1 cellular context compared by ENCODE assay signal in the genomic region with DNA sequence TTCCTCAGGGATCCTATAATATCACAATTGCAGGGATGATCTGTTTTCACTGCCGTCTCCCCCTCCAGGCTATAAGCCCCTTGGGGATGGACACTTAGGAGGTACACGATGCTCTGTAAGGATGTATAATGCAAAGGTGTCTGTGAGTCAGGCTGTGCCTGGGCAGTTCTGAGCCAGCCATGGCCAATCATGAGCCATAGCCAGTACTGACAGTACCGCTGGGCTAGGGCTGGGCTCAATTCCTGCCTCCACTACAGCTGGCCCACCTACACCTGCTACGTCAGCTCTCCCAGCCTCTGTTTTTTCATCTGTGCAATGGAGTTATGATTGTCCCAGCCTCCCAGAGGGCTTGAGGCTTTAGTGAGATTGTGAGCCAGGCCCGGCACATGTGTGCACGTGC.
TF ChIP-seq lines count a peak whose summit lies in the region.

No MANE protein-coding gene starts in this region.

TF ChIP-seq in HepG2, 621 proteins besides CTCF, POLR2A, EP300 and RAD21 (continued from another document):
- TF ChIP-seq, protein P1, sequence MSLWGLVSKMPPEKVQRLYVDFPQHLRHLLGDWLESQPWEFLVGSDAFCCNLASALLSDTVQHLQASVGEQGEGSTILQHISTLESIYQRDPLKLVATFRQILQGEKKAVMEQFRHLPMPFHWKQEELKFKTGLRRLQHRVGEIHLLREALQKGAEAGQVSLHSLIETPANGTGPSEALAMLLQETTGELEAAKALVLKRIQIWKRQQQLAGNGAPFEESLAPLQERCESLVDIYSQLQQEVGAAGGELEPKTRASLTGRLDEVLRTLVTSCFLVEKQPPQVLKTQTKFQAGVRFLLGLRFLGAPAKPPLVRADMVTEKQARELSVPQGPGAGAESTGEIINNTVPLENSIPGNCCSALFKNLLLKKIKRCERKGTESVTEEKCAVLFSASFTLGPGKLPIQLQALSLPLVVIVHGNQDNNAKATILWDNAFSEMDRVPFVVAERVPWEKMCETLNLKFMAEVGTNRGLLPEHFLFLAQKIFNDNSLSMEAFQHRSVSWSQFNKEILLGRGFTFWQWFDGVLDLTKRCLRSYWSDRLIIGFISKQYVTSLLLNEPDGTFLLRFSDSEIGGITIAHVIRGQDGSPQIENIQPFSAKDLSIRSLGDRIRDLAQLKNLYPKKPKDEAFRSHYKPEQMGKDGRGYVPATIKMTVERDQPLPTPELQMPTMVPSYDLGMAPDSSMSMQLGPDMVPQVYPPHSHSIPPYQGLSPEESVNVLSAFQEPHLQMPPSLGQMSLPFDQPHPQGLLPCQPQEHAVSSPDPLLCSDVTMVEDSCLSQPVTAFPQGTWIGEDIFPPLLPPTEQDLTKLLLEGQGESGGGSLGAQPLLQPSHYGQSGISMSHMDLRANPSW (CRISPR knock-in tag; IDR thresholded peaks at IDR 0.05; ENCODE audit: borderline replicate concordance), result no peak
